Comparison of ENCODE assay signal across 2 cellular contexts in the genomic region with DNA sequence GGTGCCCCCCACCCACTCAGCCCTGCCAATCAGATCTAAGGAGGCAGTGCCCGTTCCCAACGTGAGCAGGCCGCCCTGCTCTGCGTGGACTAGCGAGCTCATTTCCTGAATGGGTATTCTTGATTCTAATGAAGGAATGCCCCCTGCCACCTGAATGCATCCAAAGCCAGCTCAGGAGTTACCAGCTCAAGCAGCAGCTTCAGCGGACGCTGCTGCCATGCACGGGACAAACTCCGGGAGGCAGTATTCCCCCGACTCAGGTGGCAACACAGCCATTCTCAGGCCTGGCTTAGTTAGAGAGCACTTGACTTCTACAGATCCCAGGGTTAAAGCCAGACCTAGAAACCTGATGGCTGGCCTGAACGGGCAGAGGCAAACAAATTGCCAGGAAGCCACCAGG.
TF ChIP-seq lines count a peak whose summit lies in the region.

No MANE protein-coding gene starts in this region.

TF ChIP-seq in A549, 52 proteins besides CTCF, POLR2A, EP300 and RAD21:
- TF ChIP-seq POLR2AphosphoS2 (conservative IDR thresholded peaks at IDR 0.05; ENCODE audit: low read length) (no peak), ZC3H11A (IDR thresholded peaks at IDR 0.05) (no peak), CBX2 (IDR thresholded peaks at IDR 0.05; ENCODE audit: borderline replicate concordance, low read depth) (no peak), SMC3 (IDR thresholded peaks at IDR 0.05) (0 out of 3 replicates have a peak, but pooled peaks have one; percentile 5), MAFK (IDR thresholded peaks at IDR 0.05; ENCODE audit: partially characterized antibody) (no peak), JUN (IDR thresholded peaks at IDR 0.05) (no peak; a peak in 1 of 5 replicates)
- TF ChIP-seq, protein P1, sequence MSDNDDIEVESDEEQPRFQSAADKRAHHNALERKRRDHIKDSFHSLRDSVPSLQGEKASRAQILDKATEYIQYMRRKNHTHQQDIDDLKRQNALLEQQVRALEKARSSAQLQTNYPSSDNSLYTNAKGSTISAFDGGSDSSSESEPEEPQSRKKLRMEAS (IDR thresholded peaks at IDR 0.05), result no peak
- TF ChIP-seq, protein P2, sequence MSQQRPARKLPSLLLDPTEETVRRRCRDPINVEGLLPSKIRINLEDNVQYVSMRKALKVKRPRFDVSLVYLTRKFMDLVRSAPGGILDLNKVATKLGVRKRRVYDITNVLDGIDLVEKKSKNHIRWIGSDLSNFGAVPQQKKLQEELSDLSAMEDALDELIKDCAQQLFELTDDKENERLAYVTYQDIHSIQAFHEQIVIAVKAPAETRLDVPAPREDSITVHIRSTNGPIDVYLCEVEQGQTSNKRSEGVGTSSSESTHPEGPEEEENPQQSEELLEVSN (IDR thresholded peaks at IDR 0.05; ENCODE audit: borderline replicate concordance, low read depth), result no peak

TF ChIP-seq in GM23338, 12 proteins besides CTCF, POLR2A, EP300 and RAD21:
- TF ChIP-seq NANOG (IDR thresholded peaks at IDR 0.05; ENCODE audit: borderline replicate concordance) (no peak), STAT1 (IDR thresholded peaks at IDR 0.05; ENCODE audit: unreplicated experiment) (no peak), POLR2AphosphoS5 (IDR thresholded peaks at IDR 0.05; ENCODE audit: low read depth) (no peak), EZH2phosphoT487 (IDR thresholded peaks at IDR 0.05; ENCODE audit: unreplicated experiment) (no peak), ZNF331 (CRISPR knock-in tag; IDR thresholded peaks at IDR 0.05; ENCODE audit: low read depth) (no peak), ZNF114 (CRISPR knock-in tag; IDR thresholded peaks at IDR 0.05) (no peak), EZH2 (IDR thresholded peaks at IDR 0.05; ENCODE audit: low read depth, unreplicated experiment) (no peak), JUNB (IDR thresholded peaks at IDR 0.05; ENCODE audit: unreplicated experiment) (no peak), CREB1 (CRISPR knock-in tag; IDR thresholded peaks at IDR 0.05; ENCODE audit: low read depth) (no peak)
- TF ChIP-seq, protein P3, sequence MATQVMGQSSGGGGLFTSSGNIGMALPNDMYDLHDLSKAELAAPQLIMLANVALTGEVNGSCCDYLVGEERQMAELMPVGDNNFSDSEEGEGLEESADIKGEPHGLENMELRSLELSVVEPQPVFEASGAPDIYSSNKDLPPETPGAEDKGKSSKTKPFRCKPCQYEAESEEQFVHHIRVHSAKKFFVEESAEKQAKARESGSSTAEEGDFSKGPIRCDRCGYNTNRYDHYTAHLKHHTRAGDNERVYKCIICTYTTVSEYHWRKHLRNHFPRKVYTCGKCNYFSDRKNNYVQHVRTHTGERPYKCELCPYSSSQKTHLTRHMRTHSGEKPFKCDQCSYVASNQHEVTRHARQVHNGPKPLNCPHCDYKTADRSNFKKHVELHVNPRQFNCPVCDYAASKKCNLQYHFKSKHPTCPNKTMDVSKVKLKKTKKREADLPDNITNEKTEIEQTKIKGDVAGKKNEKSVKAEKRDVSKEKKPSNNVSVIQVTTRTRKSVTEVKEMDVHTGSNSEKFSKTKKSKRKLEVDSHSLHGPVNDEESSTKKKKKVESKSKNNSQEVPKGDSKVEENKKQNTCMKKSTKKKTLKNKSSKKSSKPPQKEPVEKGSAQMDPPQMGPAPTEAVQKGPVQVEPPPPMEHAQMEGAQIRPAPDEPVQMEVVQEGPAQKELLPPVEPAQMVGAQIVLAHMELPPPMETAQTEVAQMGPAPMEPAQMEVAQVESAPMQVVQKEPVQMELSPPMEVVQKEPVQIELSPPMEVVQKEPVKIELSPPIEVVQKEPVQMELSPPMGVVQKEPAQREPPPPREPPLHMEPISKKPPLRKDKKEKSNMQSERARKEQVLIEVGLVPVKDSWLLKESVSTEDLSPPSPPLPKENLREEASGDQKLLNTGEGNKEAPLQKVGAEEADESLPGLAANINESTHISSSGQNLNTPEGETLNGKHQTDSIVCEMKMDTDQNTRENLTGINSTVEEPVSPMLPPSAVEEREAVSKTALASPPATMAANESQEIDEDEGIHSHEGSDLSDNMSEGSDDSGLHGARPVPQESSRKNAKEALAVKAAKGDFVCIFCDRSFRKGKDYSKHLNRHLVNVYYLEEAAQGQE (IDR thresholded peaks at IDR 0.05; ENCODE audit: unreplicated experiment), result no peak
- TF ChIP-seq, protein P4, sequence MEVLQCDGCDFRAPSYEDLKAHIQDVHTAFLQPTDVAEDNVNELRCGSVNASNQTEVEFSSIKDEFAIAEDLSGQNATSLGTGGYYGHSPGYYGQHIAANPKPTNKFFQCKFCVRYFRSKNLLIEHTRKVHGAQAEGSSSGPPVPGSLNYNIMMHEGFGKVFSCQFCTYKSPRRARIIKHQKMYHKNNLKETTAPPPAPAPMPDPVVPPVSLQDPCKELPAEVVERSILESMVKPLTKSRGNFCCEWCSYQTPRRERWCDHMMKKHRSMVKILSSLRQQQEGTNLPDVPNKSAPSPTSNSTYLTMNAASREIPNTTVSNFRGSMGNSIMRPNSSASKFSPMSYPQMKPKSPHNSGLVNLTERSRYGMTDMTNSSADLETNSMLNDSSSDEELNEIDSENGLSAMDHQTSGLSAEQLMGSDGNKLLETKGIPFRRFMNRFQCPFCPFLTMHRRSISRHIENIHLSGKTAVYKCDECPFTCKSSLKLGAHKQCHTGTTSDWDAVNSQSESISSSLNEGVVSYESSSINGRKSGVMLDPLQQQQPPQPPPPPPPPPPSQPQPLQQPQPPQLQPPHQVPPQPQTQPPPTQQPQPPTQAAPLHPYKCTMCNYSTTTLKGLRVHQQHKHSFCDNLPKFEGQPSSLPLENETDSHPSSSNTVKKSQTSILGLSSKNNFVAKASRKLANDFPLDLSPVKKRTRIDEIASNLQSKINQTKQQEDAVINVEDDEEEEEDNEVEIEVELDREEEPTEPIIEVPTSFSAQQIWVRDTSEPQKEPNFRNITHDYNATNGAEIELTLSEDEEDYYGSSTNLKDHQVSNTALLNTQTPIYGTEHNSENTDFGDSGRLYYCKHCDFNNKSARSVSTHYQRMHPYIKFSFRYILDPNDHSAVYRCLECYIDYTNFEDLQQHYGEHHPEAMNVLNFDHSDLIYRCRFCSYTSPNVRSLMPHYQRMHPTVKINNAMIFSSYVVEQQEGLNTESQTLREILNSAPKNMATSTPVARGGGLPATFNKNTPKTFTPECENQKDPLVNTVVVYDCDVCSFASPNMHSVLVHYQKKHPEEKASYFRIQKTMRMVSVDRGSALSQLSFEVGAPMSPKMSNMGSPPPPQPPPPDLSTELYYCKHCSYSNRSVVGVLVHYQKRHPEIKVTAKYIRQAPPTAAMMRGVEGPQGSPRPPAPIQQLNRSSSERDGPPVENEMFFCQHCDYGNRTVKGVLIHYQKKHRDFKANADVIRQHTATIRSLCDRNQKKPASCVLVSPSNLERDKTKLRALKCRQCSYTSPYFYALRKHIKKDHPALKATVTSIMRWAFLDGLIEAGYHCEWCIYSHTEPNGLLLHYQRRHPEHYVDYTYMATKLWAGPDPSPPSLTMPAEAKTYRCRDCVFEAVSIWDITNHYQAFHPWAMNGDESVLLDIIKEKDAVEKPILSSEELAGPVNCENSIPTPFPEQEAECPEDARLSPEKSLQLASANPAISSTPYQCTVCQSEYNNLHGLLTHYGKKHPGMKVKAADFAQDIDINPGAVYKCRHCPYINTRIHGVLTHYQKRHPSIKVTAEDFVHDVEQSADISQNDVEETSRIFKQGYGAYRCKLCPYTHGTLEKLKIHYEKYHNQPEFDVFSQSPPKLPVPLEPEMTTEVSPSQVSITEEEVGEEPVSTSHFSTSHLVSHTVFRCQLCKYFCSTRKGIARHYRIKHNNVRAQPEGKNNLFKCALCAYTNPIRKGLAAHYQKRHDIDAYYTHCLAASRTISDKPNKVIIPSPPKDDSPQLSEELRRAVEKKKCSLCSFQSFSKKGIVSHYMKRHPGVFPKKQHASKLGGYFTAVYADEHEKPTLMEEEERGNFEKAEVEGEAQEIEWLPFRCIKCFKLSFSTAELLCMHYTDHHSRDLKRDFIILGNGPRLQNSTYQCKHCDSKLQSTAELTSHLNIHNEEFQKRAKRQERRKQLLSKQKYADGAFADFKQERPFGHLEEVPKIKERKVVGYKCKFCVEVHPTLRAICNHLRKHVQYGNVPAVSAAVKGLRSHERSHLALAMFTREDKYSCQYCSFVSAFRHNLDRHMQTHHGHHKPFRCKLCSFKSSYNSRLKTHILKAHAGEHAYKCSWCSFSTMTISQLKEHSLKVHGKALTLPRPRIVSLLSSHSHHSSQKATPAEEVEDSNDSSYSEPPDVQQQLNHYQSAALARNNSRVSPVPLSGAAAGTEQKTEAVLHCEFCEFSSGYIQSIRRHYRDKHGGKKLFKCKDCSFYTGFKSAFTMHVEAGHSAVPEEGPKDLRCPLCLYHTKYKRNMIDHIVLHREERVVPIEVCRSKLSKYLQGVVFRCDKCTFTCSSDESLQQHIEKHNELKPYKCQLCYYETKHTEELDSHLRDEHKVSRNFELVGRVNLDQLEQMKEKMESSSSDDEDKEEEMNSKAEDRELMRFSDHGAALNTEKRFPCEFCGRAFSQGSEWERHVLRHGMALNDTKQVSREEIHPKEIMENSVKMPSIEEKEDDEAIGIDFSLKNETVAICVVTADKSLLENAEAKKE (CRISPR knock-in tag; IDR thresholded peaks at IDR 0.05), result no peak
- TF ChIP-seq, protein P5, sequence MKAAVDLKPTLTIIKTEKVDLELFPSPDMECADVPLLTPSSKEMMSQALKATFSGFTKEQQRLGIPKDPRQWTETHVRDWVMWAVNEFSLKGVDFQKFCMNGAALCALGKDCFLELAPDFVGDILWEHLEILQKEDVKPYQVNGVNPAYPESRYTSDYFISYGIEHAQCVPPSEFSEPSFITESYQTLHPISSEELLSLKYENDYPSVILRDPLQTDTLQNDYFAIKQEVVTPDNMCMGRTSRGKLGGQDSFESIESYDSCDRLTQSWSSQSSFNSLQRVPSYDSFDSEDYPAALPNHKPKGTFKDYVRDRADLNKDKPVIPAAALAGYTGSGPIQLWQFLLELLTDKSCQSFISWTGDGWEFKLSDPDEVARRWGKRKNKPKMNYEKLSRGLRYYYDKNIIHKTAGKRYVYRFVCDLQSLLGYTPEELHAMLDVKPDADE (IDR thresholded peaks at IDR 0.05), result no peak
